2 cellular contexts compared by ENCODE assay signal in genomic region chr15:42093966-42094365, GRCh38.
A peak's percentile ranks its signal among the peaks of the same experiment; 100 is the strongest.
TF ChIP-seq lines count a peak whose summit lies in the region.

No MANE protein-coding gene starts in this region.

TF ChIP-seq in HCT116, 20 proteins besides CTCF, POLR2A, EP300 and RAD21:
- TF ChIP-seq TCF7L2 (IDR thresholded peaks at IDR 0.05; ENCODE audit: borderline replicate concordance, extremely low read depth, insufficient read depth, insufficient read length) (no peak), REST (IDR thresholded peaks at IDR 0.05; ENCODE audit: low read depth) (no peak), MAX (IDR thresholded peaks at IDR 0.05) (no peak), SIN3A (IDR thresholded peaks at IDR 0.05; ENCODE audit: low read depth) (no peak), FOSL1 (IDR thresholded peaks at IDR 0.05; ENCODE audit: low read depth) (no peak), ZNF274 (IDR thresholded peaks at IDR 0.05; ENCODE audit: low read depth, low read length) (no peak), EZH2phosphoT487 (IDR thresholded peaks at IDR 0.05; ENCODE audit: borderline replicate concordance) (no peak), YY1 (IDR thresholded peaks at IDR 0.05; ENCODE audit: extremely low read depth, insufficient replicate concordance, low read depth, low read length) (no peak), ELF1 (IDR thresholded peaks at IDR 0.05; ENCODE audit: borderline replicate concordance, low read depth) (no peak), EGR1 (IDR thresholded peaks at IDR 0.05; ENCODE audit: low read depth) (no peak), SP1 (IDR thresholded peaks at IDR 0.05; ENCODE audit: low read depth) (no peak), SRF (IDR thresholded peaks at IDR 0.05; ENCODE audit: low read depth) (no peak), CBX3 (IDR thresholded peaks at IDR 0.05; ENCODE audit: low read depth) (no peak), JUND (IDR thresholded peaks at IDR 0.05) (no peak), ZBTB33 (IDR thresholded peaks at IDR 0.05; ENCODE audit: extremely low read depth, insufficient replicate concordance, low read length) (no peak), ZFX (IDR thresholded peaks at IDR 0.05) (no peak)

TF ChIP-seq in GM12878, 131 proteins besides CTCF, POLR2A, EP300 and RAD21:
- TF ChIP-seq KDM1A (IDR thresholded peaks at IDR 0.05; ENCODE audit: borderline replicate concordance) (no peak), RUNX3 (IDR thresholded peaks at IDR 0.05; ENCODE audit: low read length) (peak; percentile 23; the same call in 1 of the 2 replicates)
